ENCODE assay signal across 27 cellular contexts in the genomic region with DNA sequence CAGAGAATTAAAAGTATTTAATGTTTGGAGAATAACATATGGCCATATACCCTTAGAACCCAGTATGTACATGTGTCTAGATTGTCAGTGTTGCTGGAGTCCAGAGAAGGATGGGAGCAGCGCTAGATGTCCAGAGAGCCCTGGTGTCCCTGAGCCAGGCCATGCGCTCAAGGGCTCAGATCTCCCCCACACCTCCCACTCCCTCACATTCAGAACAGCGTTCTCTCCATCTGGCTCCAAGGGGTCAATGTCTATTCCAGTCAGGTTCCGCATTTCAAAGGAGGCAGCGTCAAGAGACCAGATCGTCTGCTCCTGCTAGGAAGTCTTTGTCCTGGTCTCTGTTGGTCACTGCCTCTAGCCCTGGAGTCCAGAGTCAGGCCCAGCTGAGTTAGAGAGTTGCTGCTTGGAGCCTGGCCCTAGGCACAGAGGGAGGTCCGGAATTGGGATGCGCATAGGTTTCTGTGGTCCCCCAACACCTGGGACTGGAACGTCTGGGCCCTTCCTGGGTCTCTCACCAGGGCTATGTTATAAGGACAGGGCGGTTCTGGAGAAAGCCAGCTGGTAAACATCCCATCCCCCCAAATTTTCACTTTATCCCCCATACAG. TPM values are rescaled to one million over a fixed set of nuclear protein-coding genes. Genes with fewer than 3 reads are reported as not detected.
DNase-seq lines count a peak whose midpoint lies in the region; ATAC-seq and TF ChIP-seq lines count a peak whose summit lies in the region.
"Had no signal": no experiment of that assay in that cellular context is flagged by ENCODE, and none has a peak within 500 bp of the region (broad histone marks: within the 10 kb centered on the region; RNA-seq: fewer than 3 reads in every experiment).

No MANE protein-coding gene starts in this region.

- DNase-seq in HL-60 (ENCODE audit: low read depth in 1 of 2, low spot score in 1 of 2) = no peak
- no peak for DNase-seq in T-helper 17 cell
- no peak for DNase-seq in left lobe of liver (ENCODE audit: low spot score)
- peak; percentile 33 for DNase-seq in upper lobe of right lung
- no peak for DNase-seq in heart left ventricle
- no peak for DNase-seq in T-helper 2 cell
- DNase-seq: activated B cell treated with CpG ODN at 0.5 μM for 24 hours; activated CD4-positive, alpha-beta T cell treated with anti-CD3 and anti-CD28 coated beads, Interleukin-2, amount 50 U/mL, for 4 hours; activated CD8-positive, alpha-beta memory T cell treated with anti-CD3 and anti-CD28 coated beads, Interleukin-2, amount 50 U/mL, for 4 hours; activated naive CD8-positive, alpha-beta T cell treated with anti-CD3 and anti-CD28 coated beads, Interleukin-2, amount 10 ng/mL, durations not matched to agents 7 days and 5 days; CD4-positive, alpha-beta T cell; dermis blood vessel endothelial cell; left cardiac atrium; naive B cell; NCI-H1694; NCI-H2171; NCI-H524 treated with DMSO at 0.1 percent for 48 hours; stimulated activated CD4-positive, alpha-beta T cell treated with anti-CD3 and anti-CD28 coated beads, Interleukin-2, amount 100 ng/mL, for 48 hours; T-helper 9 cell had no signal

- H3K4me1 ChIP-seq in upper lobe of right lung (peaks cover 6% of the 10 kb centered on the region), heart left ventricle (peaks cover 0 to 21% (median 0%) of the 10 kb centered on the region in 12 donors)

- intact Hi-C loops in upper lobe of right lung (cut with DNase I) = no loop called here
- intact Hi-C loops in heart left ventricle (cut with DNase I) = loop anchor here in 1 of 10 donors (5.0 kb wide), 1 partner anchor 34 kb away; no protein-coding TSS in a partner anchor

- WGBS in heart left ventricle, 4 donors = 66 to 81% (median 71%) methylated on average over 9 to 10 of the region's 10 CpGs

- H3K27ac ChIP-seq in HL-60 (replicated peaks) (peak overlapping the region; percentile 12; the same call in 1 of the 2 replicates), upper lobe of right lung (no peak overlapping the region), heart left ventricle (no peak overlapping the region)
- H3K27ac ChIP-seq: suprapubic skin had no signal

- H3K27me3 ChIP-seq in HL-60 (ENCODE audit: insufficient read depth, poor library complexity, severe bottlenecking) (peaks cover 1% of the 10 kb centered on the region), upper lobe of right lung (peaks cover 4% of the 10 kb centered on the region), heart left ventricle (peaks cover 0 to 39% (median 4%) of the 10 kb centered on the region in 9 donors)
- H3K27me3 ChIP-seq: MG63 had no signal

- H3K27ac Mint-ChIP-seq in T-helper 17 cell = peak overlapping the region; percentile 29
- H3K27ac Mint-ChIP-seq: activated B cell treated with CpG ODN at 0.5 μM for 24 hours; activated naive CD8-positive, alpha-beta T cell treated with anti-CD3 and anti-CD28 coated beads, Interleukin-2, amount 10 ng/mL, durations not matched to agents 7 days and 5 days; activated T-helper 17 cell treated with anti-CD3 and anti-CD28 coated beads, Interleukin-2, amount 50 U/mL, for 72 hours; CD4-positive, alpha-beta T cell; stimulated activated effector memory CD8-positive, alpha-beta T cell treated with anti-CD3 and anti-CD28 coated beads, Interleukin-12 subunit alpha, Interleukin-12 subunit beta, amount 100 ng/mL, for 72 hours had no signal

- H3K4me3 Mint-ChIP-seq in T-helper 17 cell = no peak overlapping the region
- H3K4me3 Mint-ChIP-seq: activated B cell treated with CpG ODN at 0.5 μM for 24 hours; activated naive CD8-positive, alpha-beta T cell treated with anti-CD3 and anti-CD28 coated beads, Interleukin-2, amount 10 ng/mL, durations not matched to agents 7 days and 5 days; activated T-helper 17 cell treated with anti-CD3 and anti-CD28 coated beads, Interleukin-2, amount 50 U/mL, for 72 hours; CD4-positive, alpha-beta T cell; central memory CD8-positive, alpha-beta T cell; stimulated activated effector memory CD8-positive, alpha-beta T cell treated with anti-CD3 and anti-CD28 coated beads, Interleukin-12 subunit alpha, Interleukin-12 subunit beta, amount 100 ng/mL, for 72 hours had no signal

- no peak for ATAC-seq in T-helper 17 cell
- ATAC-seq in left lobe of liver = peak; percentile 40
- peak; percentile 5 for ATAC-seq in upper lobe of right lung
- ATAC-seq in HG03469 (IDR thresholded peaks at IDR 0.05; ENCODE audit: unreplicated experiment) = no peak
- no peak for ATAC-seq in heart left ventricle
- ATAC-seq: activated T-helper 17 cell treated with anti-CD3 and anti-CD28 coated beads, Interleukin-2, amount 50 U/mL, for 72 hours; stimulated activated effector memory CD8-positive, alpha-beta T cell treated with anti-CD3 and anti-CD28 coated beads, Interleukin-12 subunit alpha, Interleukin-12 subunit beta, amount 100 ng/mL, for 72 hours had no signal

- H3K27me3 Mint-ChIP-seq in T-helper 17 cell = no peaks in the 10 kb centered on the region

- peaks cover 2% of the 10 kb centered on the region for H3K36me3 Mint-ChIP-seq in T-helper 17 cell (ENCODE audit: low read depth)
- H3K36me3 Mint-ChIP-seq: activated naive CD8-positive, alpha-beta T cell treated with anti-CD3 and anti-CD28 coated beads, Interleukin-2, amount 10 ng/mL, durations not matched to agents 7 days and 5 days; stimulated activated effector memory CD8-positive, alpha-beta T cell treated with anti-CD3 and anti-CD28 coated beads, Interleukin-12 subunit alpha, Interleukin-12 subunit beta, amount 100 ng/mL, for 72 hours had no signal

- TF ChIP-seq POLR2A in heart left ventricle (IDR thresholded peaks at IDR 0.05) = no peak

- H3K4me3 ChIP-seq in HL-60 (replicated peaks; ENCODE audit: insufficient read depth, low read length) = no peak overlapping the region
- no peak overlapping the region for H3K4me3 ChIP-seq in upper lobe of right lung
- H3K4me3 ChIP-seq in heart left ventricle = no peak overlapping the region
- H3K4me3 ChIP-seq: MG63, suprapubic skin had no signal

- TF ChIP-seq CTCF in HL-60 (IDR thresholded peaks at IDR 0.05; ENCODE audit: insufficient read depth, low read length) (no peak), upper lobe of right lung (IDR thresholded peaks at IDR 0.05) (no peak), heart left ventricle (IDR thresholded peaks at IDR 0.05) (no peak)

- H3K4me1 Mint-ChIP-seq in T-helper 17 cell = peaks cover 12% of the 10 kb centered on the region

- H3K9me3 ChIP-seq in T-helper 17 cell (ENCODE audit: control insufficient read depth, low read length, poor library complexity, severe bottlenecking) = peaks cover 8% of the 10 kb centered on the region
- no peaks in the 10 kb centered on the region for H3K9me3 ChIP-seq in upper lobe of right lung
- H3K9me3 ChIP-seq in heart left ventricle = peaks cover 0 to 17% (median 4%) of the 10 kb centered on the region in 12 donors
- H3K9me3 ChIP-seq: MG63, suprapubic skin had no signal

- H3K36me3 ChIP-seq in upper lobe of right lung (no peaks in the 10 kb centered on the region), heart left ventricle (no peaks in the 10 kb centered on the region)
- H3K36me3 ChIP-seq: MG63, suprapubic skin had no signal

RNA-seq across cellular contexts. Expression of gene WDR86, which starts 6.4 kb away (rescaled TPM):
- total RNA-seq in T-helper 17 cell (10 to 100 TPM in 1 of 2 donors, 1 to 10 TPM in 1; 9.7 to 24.4 TPM), left lobe of liver (0.28 TPM), upper lobe of right lung (1.3 TPM), heart left ventricle (1 to 10 TPM in 2 of 9 donors, under 1 TPM in 4, not detected in 3; 0.37 to 1.7 (median 0.52) TPM)
- not detected for polyA plus RNA-seq in heart left ventricle
- total RNA-seq: dermis blood vessel endothelial cell, RPMI7951 had no signal
- polyA plus RNA-seq: fibroblast of lung had no signal

RNA-seq across cellular contexts. Expression of gene CRYGN, which starts 23.7 kb away (rescaled TPM):
- total RNA-seq in T-helper 17 cell = under 1 TPM in 1 of 2 donors, not detected in 1; 0.99 TPM
- total RNA-seq in left lobe of liver = not detected
- total RNA-seq in upper lobe of right lung = not detected
- total RNA-seq in heart left ventricle = under 1 TPM in 1 of 9 donors, not detected in 8; 0.52 TPM
- polyA plus RNA-seq in heart left ventricle = under 1 TPM in 1 of 2 donors, not detected in 1; 0.50 TPM
- total RNA-seq: activated B cell treated with CpG ODN at 0.5 μM for 24 hours; activated T-helper 17 cell treated with anti-CD3 and anti-CD28 coated beads, Interleukin-2, amount 50 U/mL, for 72 hours; dermis blood vessel endothelial cell; RPMI7951; suprapubic skin had no signal

Comparison
In these comparisons a context has a peak if more than half of its experiments do, and no peak if none do; other contexts are left out.
1. ATAC-seq: peak in left lobe of liver (single experiment) and upper lobe of right lung (single experiment); none in T-helper 17 cell (single experiment), HG03469 (single experiment) and heart left ventricle (0 of 4).